Comparison of ENCODE assay signal across 8 cellular contexts in genomic region chr18:712401-713134, GRCh38. TPM values are rescaled to one million over a fixed set of nuclear protein-coding genes. Genes with fewer than 3 reads are reported as not detected.
DNase-seq lines count a peak whose midpoint lies in the region; ATAC-seq and TF ChIP-seq lines count a peak whose summit lies in the region.

TSS of gene ENOSF1 (minus strand) at chr18:712630. CDS start at chr18:712587, 43 bp downstream.

- no peaks in the 10 kb centered on the region for H3K27me3 ChIP-seq in Caco-2 (replicated peaks; ENCODE audit: control insufficient read depth, insufficient read depth, low read length)
- no peaks in the 10 kb centered on the region for H3K27me3 ChIP-seq in HL-60 (ENCODE audit: insufficient read depth, poor library complexity, severe bottlenecking)
- H3K27me3 ChIP-seq in stomach smooth muscle (ENCODE audit: control insufficient read depth in 1 of 2, insufficient read depth in 2 of 2, low read length in 2 of 2): no peaks in the 10 kb centered on the region

- intact Hi-C loops in Caco-2 (cut with micrococcal nuclease; ENCODE audit: unreplicated experiment): loop anchor here (1.0 to 5.0 kb wide), 2 partner anchors 55 to 120 kb away; partner anchors contain the start of gene TYMS

- peak within 1 kb of the TSS; percentile 78 for H3K27ac ChIP-seq in HL-60 (replicated peaks)
- peak within 1 kb of the TSS; percentile 83 for H3K27ac ChIP-seq in stomach smooth muscle (ENCODE audit: low read length)

- CTCF ChIA-PET in Caco-2 (lab: Charles Lee): interaction anchor here (0.6 to 1.6 kb wide), 8 partner anchors 22 to 129 kb away, joined by 3 to 21 read pairs (median 6); no protein-coding TSS in a partner anchor

- ATAC-seq in GM19463 (IDR thresholded peaks at IDR 0.05; ENCODE audit: unreplicated experiment): peak; percentile 90

- peaks cover 11% of the 10 kb centered on the region; the same call in 1 of the 2 replicates for H3K4me1 ChIP-seq in Caco-2
- peaks cover 15% of the 10 kb centered on the region for H3K4me1 ChIP-seq in stomach smooth muscle (ENCODE audit: control insufficient read depth, insufficient read depth, low read length)

- no peaks in the 10 kb centered on the region for H3K27me3 Mint-ChIP-seq in Caco-2 (ENCODE audit: insufficient read depth, unreplicated experiment)
- H3K27me3 Mint-ChIP-seq in neural crest cell (ENCODE audit: low read depth): no peaks in the 10 kb centered on the region

- peaks cover 4% of the 10 kb centered on the region; the same call in 1 of the 2 replicates for H3K36me3 ChIP-seq in Caco-2 (ENCODE audit: control insufficient read depth, insufficient read depth, low read length)
- H3K36me3 ChIP-seq in stomach smooth muscle (ENCODE audit: control insufficient read depth in 2 of 2, insufficient read depth in 2 of 2, low read length in 2 of 2): peaks cover 0 to 6% of the 10 kb centered on the region in 2 donors

- H3K4me1 Mint-ChIP-seq in Caco-2 (ENCODE audit: low read depth, unreplicated experiment): peaks cover 19% of the 10 kb centered on the region
- H3K4me1 Mint-ChIP-seq in neural crest cell: peaks cover 26% of the 10 kb centered on the region

- H3K27ac Mint-ChIP-seq in Caco-2 (ENCODE audit: unreplicated experiment) (peak within 1 kb of the TSS; percentile 81), neural crest cell (ENCODE audit: unreplicated experiment) (peak within 1 kb of the TSS; percentile 57)

- BruUV-seq in Caco-2 (replicated peaks; lab: Mats Ljungman, UMichigan): no TSS peak

- peak within 1 kb of the TSS; percentile 68 to 93 for H3K9ac ChIP-seq in stomach smooth muscle (ENCODE audit: low read length in 2 of 2)

- H3K36me3 Mint-ChIP-seq in Caco-2 (ENCODE audit: insufficient read depth, unreplicated experiment): peaks cover 39% of the 10 kb centered on the region
- H3K36me3 Mint-ChIP-seq in neural crest cell (ENCODE audit: low read depth): peaks cover 4% of the 10 kb centered on the region

- H3K4me3 ChIP-seq in Caco-2 (ENCODE audit: low read depth, low read length) (peak within 1 kb of the TSS; percentile 76), HL-60 (replicated peaks; ENCODE audit: insufficient read depth, low read length) (peak within 1 kb of the TSS; percentile 54), foreskin fibroblast (ENCODE audit: low read depth in 1 of 2, low read length in 2 of 2) (peak within 1 kb of the TSS; percentile 66 to 89), stomach smooth muscle (ENCODE audit: low read length in 2 of 2) (peak within 1 kb of the TSS; percentile 56 to 87)

- DNase-seq in Caco-2 (peak; percentile 88 to 92), HL-60 (ENCODE audit: low read depth in 1 of 2, low spot score in 1 of 2) (peak; percentile 74 to 88), SHP77 (lab: John Stamatoyannopoulos, UW) (peak; percentile 68 to 83), activated gamma-delta T cell (lab: John Stamatoyannopoulos, UW) (peak; percentile 67), foreskin fibroblast (peak; percentile 82 to 95), neural crest cell (ENCODE audit: low read depth, low spot score) (peak; percentile 88)

- no peaks in the 10 kb centered on the region for H3K9me3 ChIP-seq in Caco-2
- no peaks in the 10 kb centered on the region for H3K9me3 ChIP-seq in stomach smooth muscle (ENCODE audit: control insufficient read depth in 2 of 2, low read length in 2 of 2)

- POLR2A ChIA-PET in Caco-2 (lab: Charles Lee): interaction anchor here (0.5 to 0.6 kb wide), 4 partner anchors 9 to 123 kb away, joined by 3 to 6 read pairs (median 4); no protein-coding TSS in a partner anchor

- TF ChIP-seq CTCF in Caco-2 (IDR thresholded peaks at IDR 0.05; ENCODE audit: insufficient read depth in 1 of 2, low read depth in 1 of 2, low read length in 1 of 2, severe bottlenecking in 1 of 2, unreplicated experiment in 1 of 2): peak; percentile 82 to 84
- peak; percentile 69 for TF ChIP-seq CTCF in HL-60 (IDR thresholded peaks at IDR 0.05; ENCODE audit: insufficient read depth, low read length)
- peak; percentile 60 for TF ChIP-seq CTCF in foreskin fibroblast (IDR thresholded peaks at IDR 0.05; ENCODE audit: low read depth, low read length)
- TF ChIP-seq CTCF in neural crest cell (conservative IDR thresholded peaks at IDR 0.05): peak; percentile 92

- no peaks in the 10 kb centered on the region for H3K9me3 Mint-ChIP-seq in Caco-2 (ENCODE audit: unreplicated experiment)
- no peaks in the 10 kb centered on the region for H3K9me3 Mint-ChIP-seq in neural crest cell

- H3K4me3 Mint-ChIP-seq in Caco-2 (ENCODE audit: unreplicated experiment) (peak within 1 kb of the TSS; percentile 81), neural crest cell (peak within 1 kb of the TSS; percentile 89)

RNA-seq across cellular contexts. Expression of gene ENOSF1, which starts in this region (rescaled TPM):
- total RNA-seq in Caco-2 (2022): 112 and 114 TPM in 2 replicates
- total RNA-seq in neural crest cell: 78.6 and 83.3 TPM in 2 replicates

Comparison
In these comparisons a context has a peak if more than half of its experiments do, and no peak if none do; other contexts are left out.
1. Peak in every context shown above with its lines: DNase-seq, ATAC-seq, H3K4me3 ChIP-seq and H3K27ac ChIP-seq.